ENCODE assay signal across 20 cellular contexts in genomic region chr5:6489786-6490185, GRCh38. TPM values are rescaled to one million over a fixed set of nuclear protein-coding genes. Genes with fewer than 3 reads are reported as not detected.
DNase-seq lines count a peak whose midpoint lies in the region; ATAC-seq and TF ChIP-seq lines count a peak whose summit lies in the region.
"Had no signal": no experiment of that assay in that cellular context is flagged by ENCODE, and none has a peak within 500 bp of the region (broad histone marks: within the 10 kb centered on the region; RNA-seq: fewer than 3 reads in every experiment).

No MANE protein-coding gene starts in this region.

- H3K27ac Mint-ChIP-seq in activated CD4-positive, alpha-beta T cell treated with anti-CD3 and anti-CD28 coated beads, Interleukin-2, amount 10 ng/mL, durations not matched to agents 7 days and 5 days = no peak overlapping the region
- H3K27ac Mint-ChIP-seq: CD14-positive monocyte; CD4-positive, alpha-beta T cell; CD8-positive, alpha-beta memory T cell had no signal

- no peak for TF ChIP-seq CTCF in gastrocnemius medialis (IDR thresholded peaks at IDR 0.05 in 4 of 5, conservative IDR thresholded peaks at IDR 0.05 in 1 of 5)

- peaks cover 21 to 44% of the 10 kb centered on the region in 2 donors for H3K4me1 ChIP-seq in gastrocnemius medialis
- H3K4me1 ChIP-seq: BE2C had no signal

- in situ Hi-C loops in gastrocnemius medialis (cut with MboI; ENCODE audit: low sequenced_read_pairs in 4 of 4) = no loop called here

- POLR2A ChIA-PET in activated CD4-positive, alpha-beta T cell treated with anti-CD3 and anti-CD28 coated beads, Interleukin-2, amount 10 ng/mL, durations not matched to agents 7 days and 5 days (lab: Charles Lee) = no interaction called here

- H3K27me3 Mint-ChIP-seq in activated CD4-positive, alpha-beta T cell treated with anti-CD3 and anti-CD28 coated beads, Interleukin-2, amount 10 ng/mL, durations not matched to agents 7 days and 5 days = peaks cover 13% of the 10 kb centered on the region

- H3K4me1 Mint-ChIP-seq in activated CD4-positive, alpha-beta T cell treated with anti-CD3 and anti-CD28 coated beads, Interleukin-2, amount 10 ng/mL, durations not matched to agents 7 days and 5 days = peaks cover 35% of the 10 kb centered on the region
- H3K4me1 Mint-ChIP-seq: CD14-positive monocyte; CD8-positive, alpha-beta memory T cell had no signal

- H3K4me3 Mint-ChIP-seq in activated CD4-positive, alpha-beta T cell treated with anti-CD3 and anti-CD28 coated beads, Interleukin-2, amount 10 ng/mL, durations not matched to agents 7 days and 5 days = no peak overlapping the region
- H3K4me3 Mint-ChIP-seq: CD14-positive monocyte; CD4-positive, alpha-beta T cell; CD8-positive, alpha-beta memory T cell had no signal

- no peaks in the 10 kb centered on the region for H3K9me3 ChIP-seq in gastrocnemius medialis
- H3K9me3 ChIP-seq: BE2C; BLaER1 treated with 17β-estradiol and CSF1 and Interleukin-3, amounts not matched to agents 10 nM and 100 nM had no signal

- intact Hi-C loops in cardiac septum (cut with DNase I) (no loop called here), Right ventricle myocardium inferior (cut with DNase I) (no loop called here), gastrocnemius medialis (cut with DNase I; ENCODE audit: low total_unique reads) (loop anchor here (5.0 kb wide), 1 partner anchor 32 kb away; no protein-coding TSS in a partner anchor)

- no peak for ATAC-seq in Right ventricle myocardium inferior
- ATAC-seq in gastrocnemius medialis = no peak
- ATAC-seq in GM18498 (IDR thresholded peaks at IDR 0.05; ENCODE audit: unreplicated experiment) = no peak

- CTCF ChIA-PET in activated CD4-positive, alpha-beta T cell treated with anti-CD3 and anti-CD28 coated beads, Interleukin-2, amount 10 ng/mL, durations not matched to agents 7 days and 5 days (lab: Charles Lee) = no interaction called here

- H3K36me3 Mint-ChIP-seq in activated CD4-positive, alpha-beta T cell treated with anti-CD3 and anti-CD28 coated beads, Interleukin-2, amount 10 ng/mL, durations not matched to agents 7 days and 5 days (ENCODE audit: low read depth) = no peaks in the 10 kb centered on the region
- H3K36me3 Mint-ChIP-seq: CD14-positive monocyte; CD8-positive, alpha-beta memory T cell had no signal

- no peaks in the 10 kb centered on the region for H3K27me3 ChIP-seq in gastrocnemius medialis
- H3K27me3 ChIP-seq: BE2C; BLaER1 treated with 17β-estradiol and CSF1 and Interleukin-3, amounts not matched to agents 10 nM and 100 nM had no signal

- no peak for TF ChIP-seq POLR2A in gastrocnemius medialis (IDR thresholded peaks at IDR 0.05)

- DNase-seq in cardiac septum (ENCODE audit: low spot score) = peak; percentile 55
- DNase-seq in Right ventricle myocardium inferior (ENCODE audit: missing footprints) = no peak
- peak; percentile 67 for DNase-seq in cerebellar cortex (ENCODE audit: low spot score)
- DNase-seq in gastrocnemius medialis = no peak
- DNase-seq in activated CD4-positive, alpha-beta T cell treated with anti-CD3 and anti-CD28 coated beads for 48 hours = no peak
- DNase-seq in activated CD4-positive, alpha-beta T cell treated with anti-CD3 and anti-CD28 coated beads, Interleukin-2, amount 10 ng/mL, durations not matched to agents 7 days and 5 days = no peak
- DNase-seq: BE2C; CD4-positive, alpha-beta T cell; CD8-positive, alpha-beta memory T cell; DMS 273 treated with DMSO at 0.1 percent for 48 hours; DMS79; EL; GF-D8; GM23248; H7; HCEC 1CT had no signal

- H3K9me3 Mint-ChIP-seq in activated CD4-positive, alpha-beta T cell treated with anti-CD3 and anti-CD28 coated beads, Interleukin-2, amount 10 ng/mL, durations not matched to agents 7 days and 5 days = no peaks in the 10 kb centered on the region
- H3K9me3 Mint-ChIP-seq: CD14-positive monocyte; CD4-positive, alpha-beta T cell; CD8-positive, alpha-beta memory T cell had no signal

- H3K27ac ChIP-seq in gastrocnemius medialis = peak overlapping the region; percentile 33 to 65 (median 38)
- H3K27ac ChIP-seq: 22Rv1; BLaER1 treated with 17β-estradiol and CSF1 and Interleukin-3, amounts not matched to agents 10 nM and 100 nM; GM23248 had no signal

- H3K4me3 ChIP-seq in gastrocnemius medialis = no peak overlapping the region
- H3K4me3 ChIP-seq: BLaER1 treated with 17β-estradiol and CSF1 and Interleukin-3, amounts not matched to agents 10 nM and 100 nM; GM23248 had no signal

- H3K36me3 ChIP-seq in gastrocnemius medialis = peaks cover 0 to 13% of the 10 kb centered on the region in 2 donors
- H3K36me3 ChIP-seq: BE2C; BLaER1 treated with 17β-estradiol and CSF1 and Interleukin-3, amounts not matched to agents 10 nM and 100 nM had no signal

RNA-seq across cellular contexts. Expression of gene UBE2QL1, which starts 41.1 kb away (rescaled TPM):
- total RNA-seq in cardiac septum (13.1 TPM), Right ventricle myocardium inferior (21.9 TPM), gastrocnemius medialis (100 to 1,000 TPM in 1 of 4 donors, 10 to 100 TPM in 3; 48.8 to 150 (median 67.0) TPM)
- total RNA-seq in activated CD4-positive, alpha-beta T cell treated with anti-CD3 and anti-CD28 coated beads, Interleukin-2, amount 10 ng/mL, durations not matched to agents 7 days and 5 days = not detected
- total RNA-seq: CD8-positive, alpha-beta memory T cell; GM23248 had no signal

Comparison
In these comparisons a context has a peak if more than half of its experiments do, and no peak if none do; other contexts are left out.
1. DNase-seq: peak in cardiac septum (single experiment) and cerebellar cortex (single experiment); none in Right ventricle myocardium inferior (single experiment), gastrocnemius medialis (0 of 2), activated CD4-positive, alpha-beta T cell treated with anti-CD3 and anti-CD28 coated beads for 48 hours (single experiment) and activated CD4-positive, alpha-beta T cell treated with anti-CD3 and anti-CD28 coated beads, Interleukin-2, amount 10 ng/mL, durations not matched to agents 7 days and 5 days (single experiment).
2. RNA of gene UBE2QL1, which starts 41.1 kb away (total RNA-seq): 48.8 to 150 TPM in gastrocnemius medialis, 21.9 TPM in Right ventricle myocardium inferior (single experiment) and 13.1 TPM in cardiac septum (single experiment); not detected in activated CD4-positive, alpha-beta T cell treated with anti-CD3 and anti-CD28 coated beads, Interleukin-2, amount 10 ng/mL, durations not matched to agents 7 days and 5 days; every median in the first group is over 10 times any median in the second.